In the genomic region with DNA sequence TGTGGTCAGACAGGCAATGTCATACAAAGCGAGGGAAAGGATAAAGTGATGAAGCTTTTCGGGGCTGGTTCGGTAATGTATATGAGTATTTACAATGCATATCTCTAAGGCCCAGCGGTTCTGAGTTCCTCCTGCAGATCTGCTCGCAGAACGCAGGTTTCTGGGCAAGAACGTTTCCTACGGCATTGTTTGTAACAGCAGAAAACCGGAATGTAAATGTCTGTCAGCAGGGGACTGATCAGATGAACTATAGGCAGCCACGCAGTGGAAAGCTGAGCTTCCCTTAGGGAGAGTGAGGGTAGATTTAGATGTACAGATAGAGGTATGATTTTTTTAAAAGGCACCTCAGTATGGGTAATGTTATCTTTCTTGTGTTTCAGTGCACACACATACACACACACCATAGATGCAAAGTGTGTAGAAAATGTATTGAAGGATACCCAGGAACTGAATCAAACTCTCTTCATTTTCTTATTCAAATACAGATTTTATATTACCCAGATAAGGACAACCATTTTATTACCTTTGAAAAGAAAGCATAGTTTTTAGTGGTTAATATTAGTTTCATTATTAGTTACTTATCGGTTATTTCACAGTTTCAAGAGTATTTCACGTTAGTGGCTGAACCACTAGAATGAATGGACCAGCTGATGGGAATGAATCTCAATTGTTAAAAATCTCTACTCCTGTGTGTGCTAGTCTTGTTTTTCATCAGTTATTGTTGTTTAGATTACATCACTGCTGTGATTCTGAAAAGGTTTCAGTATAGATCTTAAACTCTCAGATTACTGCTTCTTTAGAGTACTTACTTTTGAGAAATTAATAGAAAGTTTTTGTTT, we compare ENCODE assay signal across 10 cellular contexts. TPM values are rescaled to one million over a fixed set of nuclear protein-coding genes. Genes with fewer than 3 reads are reported as not detected.
DNase-seq lines count a peak whose midpoint lies in the region; ATAC-seq and TF ChIP-seq lines count a peak whose summit lies in the region.
"Had no signal": no experiment of that assay in that cellular context is flagged by ENCODE, and none has a peak within 500 bp of the region (broad histone marks: within the 10 kb centered on the region; RNA-seq: fewer than 3 reads in every experiment).

No MANE protein-coding gene starts in this region.

- peaks cover 3% of the 10 kb centered on the region for H3K4me1 ChIP-seq in effector memory CD4-positive, alpha-beta T cell (ENCODE audit: control insufficient read depth, insufficient read depth, low read length, poor library complexity, severe bottlenecking)

- H3K4me3 Mint-ChIP-seq in activated naive CD8-positive, alpha-beta T cell treated with anti-CD3 and anti-CD28 coated beads for 36 hours, result no peak overlapping the region
- H3K4me3 Mint-ChIP-seq in effector memory CD8-positive, alpha-beta T cell, result no peak overlapping the region
- H3K4me3 Mint-ChIP-seq: activated T-cell treated with anti-CD3 and anti-CD28 coated beads, Interleukin-2, amount 50 U/mL, for 4 hours had no signal

- peaks cover 90% of the 10 kb centered on the region for H3K36me3 Mint-ChIP-seq in activated naive CD8-positive, alpha-beta T cell treated with anti-CD3 and anti-CD28 coated beads for 36 hours
- peaks cover 22% of the 10 kb centered on the region for H3K36me3 Mint-ChIP-seq in effector memory CD8-positive, alpha-beta T cell (ENCODE audit: insufficient read depth)

- H3K4me3 ChIP-seq in effector memory CD4-positive, alpha-beta T cell (ENCODE audit: insufficient read depth, low read depth, low read length, poor library complexity, severe bottlenecking), result no peak overlapping the region

- H3K27ac Mint-ChIP-seq in activated naive CD8-positive, alpha-beta T cell treated with anti-CD3 and anti-CD28 coated beads for 36 hours, result peak overlapping the region; percentile 81
- H3K27ac Mint-ChIP-seq in effector memory CD8-positive, alpha-beta T cell, result peak overlapping the region in 1 of 2 donors; percentile 2

- peaks cover 14% of the 10 kb centered on the region for H3K9me3 Mint-ChIP-seq in activated naive CD8-positive, alpha-beta T cell treated with anti-CD3 and anti-CD28 coated beads for 36 hours
- H3K9me3 Mint-ChIP-seq in effector memory CD8-positive, alpha-beta T cell, result no peaks in the 10 kb centered on the region
- H3K9me3 Mint-ChIP-seq: activated T-cell treated with anti-CD3 and anti-CD28 coated beads, Interleukin-2, amount 50 U/mL, for 4 hours had no signal

- H3K27me3 Mint-ChIP-seq in activated naive CD8-positive, alpha-beta T cell treated with anti-CD3 and anti-CD28 coated beads for 36 hours, result no peaks in the 10 kb centered on the region
- no peaks in the 10 kb centered on the region for H3K27me3 Mint-ChIP-seq in effector memory CD8-positive, alpha-beta T cell

- no peak overlapping the region for H3K27ac ChIP-seq in effector memory CD4-positive, alpha-beta T cell (ENCODE audit: insufficient read depth, low read length, poor library complexity, severe bottlenecking)

- ATAC-seq in GM19455 (IDR thresholded peaks at IDR 0.05; ENCODE audit: unreplicated experiment), result peak; percentile 90
- ATAC-seq in HG03045 (IDR thresholded peaks at IDR 0.05; ENCODE audit: unreplicated experiment), result peak; percentile 85
- no peak for ATAC-seq in effector memory CD8-positive, alpha-beta T cell (replicated peaks)
- ATAC-seq: esophagus mucosa had no signal

- TF ChIP-seq CTCF in GM13977 (IDR thresholded peaks at IDR 0.05; ENCODE audit: extremely low read depth, insufficient read depth, missing control alignments), result no peak

- H3K9me3 ChIP-seq in effector memory CD4-positive, alpha-beta T cell (ENCODE audit: control insufficient read depth, low read length), result no peaks in the 10 kb centered on the region

- DNase-seq in GM13977 (ENCODE audit: low spot score), result peak; percentile 52
- no peak for DNase-seq in activated naive CD8-positive, alpha-beta T cell treated with anti-CD3 and anti-CD28 coated beads for 36 hours
- no peak for DNase-seq in effector memory CD8-positive, alpha-beta T cell
- DNase-seq in effector memory CD4-positive, alpha-beta T cell, result no peak
- no peak for DNase-seq in COR-L47 (lab: John Stamatoyannopoulos, UW)
- DNase-seq in AG08396 (ENCODE audit: low spot score), result no peak
- DNase-seq: activated T-cell treated with anti-CD3 and anti-CD28 coated beads, Interleukin-2, amount 50 U/mL, for 4 hours had no signal

- H3K27me3 ChIP-seq in effector memory CD4-positive, alpha-beta T cell (replicated peaks; ENCODE audit: control insufficient read depth, insufficient read depth, low read length, poor library complexity, severe bottlenecking), result no peaks in the 10 kb centered on the region

- in situ Hi-C loops in GM13977 (cut with MboI; ENCODE audit: low pct_unique_long_range_greater_than_20kb, low sequenced_read_pairs, unreplicated experiment), result loop anchor here (10.0 kb wide), 1 partner anchor 124 kb away; no protein-coding TSS in a partner anchor

- H3K4me1 Mint-ChIP-seq in activated naive CD8-positive, alpha-beta T cell treated with anti-CD3 and anti-CD28 coated beads for 36 hours, result peaks cover 74% of the 10 kb centered on the region
- no peaks in the 10 kb centered on the region for H3K4me1 Mint-ChIP-seq in effector memory CD8-positive, alpha-beta T cell (ENCODE audit: low read depth in 2 of 2)

- H3K36me3 ChIP-seq in effector memory CD4-positive, alpha-beta T cell (ENCODE audit: control insufficient read depth, insufficient read depth, low read length), result peaks cover 12% of the 10 kb centered on the region

RNA-seq across cellular contexts. Expression of gene SNX9, which starts 56.2 kb away (rescaled TPM):
- total RNA-seq in activated naive CD8-positive, alpha-beta T cell treated with anti-CD3 and anti-CD28 coated beads for 36 hours, result 10 to 100 TPM; 63.4 to 64.4 TPM
